2 cellular contexts compared by ENCODE assay signal in genomic region chr19:42420055-42420544, GRCh38.
TF ChIP-seq lines count a peak whose summit lies in the region.

No MANE protein-coding gene starts in this region.

TF ChIP-seq in K562, 482 proteins besides CTCF, POLR2A, EP300 and RAD21 (continued from another document):
- TF ChIP-seq MYC (IDR thresholded peaks at IDR 0.05; ENCODE audit: low read depth, low read length) (peak; percentile 37; the same call in 1 of the 2 replicates), MYC (CRISPR knock-in tag; IDR thresholded peaks at IDR 0.05; ENCODE audit: borderline replicate concordance, low read depth) (no peak), RB1 (IDR thresholded peaks at IDR 0.05; ENCODE audit: low read depth) (0 out of 2 replicates have a peak, but pooled peaks have one; percentile 36), ATF7 (IDR thresholded peaks at IDR 0.05) (peak; percentile 47; the same call in 1 of the 2 replicates), MYBL2 (IDR thresholded peaks at IDR 0.05; ENCODE audit: low read depth) (no peak), MYBL2 (CRISPR knock-in tag; IDR thresholded peaks at IDR 0.05; ENCODE audit: borderline replicate concordance) (no peak), PRDM10 (IDR thresholded peaks at IDR 0.05; ENCODE audit: partially characterized antibody) (peak; percentile 57), CREM (IDR thresholded peaks at IDR 0.05; ENCODE audit: low read depth) (peak; percentile 69), JUND (IDR thresholded peaks at IDR 0.05; ENCODE audit: borderline replicate concordance, low read depth, low read length) (peak; percentile 76), JUND (tag; IDR thresholded peaks at IDR 0.05; ENCODE audit: borderline replicate concordance, low read depth, low read length) (peak; percentile 51; the same call in 1 of the 3 replicates)

TF ChIP-seq in HepG2, 621 proteins besides CTCF, POLR2A, EP300 and RAD21 (continued from another document and continues in another):
- no peak for TF ChIP-seq HMGA1 (CRISPR knock-in tag; conservative IDR thresholded peaks at IDR 0.05)
- TF ChIP-seq MAFG (CRISPR knock-in tag; IDR thresholded peaks at IDR 0.05): no peak
- peak; percentile 72; the same call in 1 of the 2 replicates for TF ChIP-seq RCOR2 (CRISPR knock-in tag; IDR thresholded peaks at IDR 0.05)
- TF ChIP-seq RFX3 (CRISPR knock-in tag; IDR thresholded peaks at IDR 0.05): no peak
- TF ChIP-seq PAF1 (CRISPR knock-in tag; IDR thresholded peaks at IDR 0.05): no peak
- TF ChIP-seq ZNF337 (CRISPR knock-in tag; IDR thresholded peaks at IDR 0.05; ENCODE audit: borderline replicate concordance, low read depth): no peak
- TF ChIP-seq BHLHE40 (IDR thresholded peaks at IDR 0.05; ENCODE audit: low read length): peak; percentile 66
- TF ChIP-seq CCAR2 (optimal IDR thresholded peaks at IDR 0.05; ENCODE audit: low read depth, low read length): no peak
- TF ChIP-seq HNF1B (CRISPR knock-in tag; IDR thresholded peaks at IDR 0.05): 0 out of 2 replicates have a peak, but pooled peaks have one; percentile 23
- TF ChIP-seq THAP9 (CRISPR knock-in tag; IDR thresholded peaks at IDR 0.05; ENCODE audit: borderline replicate concordance): no peak
- TF ChIP-seq MYC (CRISPR knock-in tag; IDR thresholded peaks at IDR 0.05; ENCODE audit: borderline replicate concordance): peak; percentile 23; the same call in 1 of the 2 replicates
- TF ChIP-seq LRRFIP1 (CRISPR knock-in tag; conservative IDR thresholded peaks at IDR 0.05): no peak
- peak; percentile 98 for TF ChIP-seq ZNF629 (CRISPR knock-in tag; conservative IDR thresholded peaks at IDR 0.05)
- no peak for TF ChIP-seq ZSCAN12 (CRISPR knock-in tag; IDR thresholded peaks at IDR 0.05)
- no peak for TF ChIP-seq NFIB (CRISPR knock-in tag; IDR thresholded peaks at IDR 0.05; ENCODE audit: borderline replicate concordance)
- 0 out of 2 replicates have a peak, but pooled peaks have one; percentile 40 for TF ChIP-seq MEIS2 (CRISPR knock-in tag; IDR thresholded peaks at IDR 0.05)
- no peak for TF ChIP-seq DRAP1 (CRISPR knock-in tag; IDR thresholded peaks at IDR 0.05)
- no peak for TF ChIP-seq ZNF256 (CRISPR knock-in tag; conservative IDR thresholded peaks at IDR 0.05)
- TF ChIP-seq ZNF3 (CRISPR knock-in tag; IDR thresholded peaks at IDR 0.05): peak; percentile 37; the same call in 1 of the 2 replicates
- TF ChIP-seq ZNF512 (CRISPR knock-in tag; IDR thresholded peaks at IDR 0.05): no peak
- 0 out of 2 replicates have a peak, but pooled peaks have one; percentile 22 for TF ChIP-seq DPF2 (CRISPR knock-in tag; IDR thresholded peaks at IDR 0.05; ENCODE audit: borderline replicate concordance, low read depth)
- TF ChIP-seq ZNF543 (CRISPR knock-in tag; IDR thresholded peaks at IDR 0.05): no peak
- TF ChIP-seq NFATC3 (CRISPR knock-in tag; IDR thresholded peaks at IDR 0.05): no peak
- TF ChIP-seq JUN (CRISPR knock-in tag; IDR thresholded peaks at IDR 0.05): no peak
- no peak for TF ChIP-seq ELK4 (CRISPR knock-in tag; IDR thresholded peaks at IDR 0.05; ENCODE audit: borderline replicate concordance)
- TF ChIP-seq EEA1 (CRISPR knock-in tag; IDR thresholded peaks at IDR 0.05; ENCODE audit: borderline replicate concordance): no peak
- no peak for TF ChIP-seq ZNF354B (CRISPR knock-in tag; IDR thresholded peaks at IDR 0.05)
- no peak for TF ChIP-seq MYNN (CRISPR knock-in tag; IDR thresholded peaks at IDR 0.05; ENCODE audit: low read depth)
- 0 out of 2 replicates have a peak, but pooled peaks have one; percentile 24 for TF ChIP-seq ZNF143 (CRISPR knock-in tag; IDR thresholded peaks at IDR 0.05)
- TF ChIP-seq ZNF326 (CRISPR knock-in tag; IDR thresholded peaks at IDR 0.05; ENCODE audit: borderline replicate concordance): no peak
- TF ChIP-seq HNRNPH1 (optimal IDR thresholded peaks at IDR 0.05; ENCODE audit: low read depth, low read length): no peak
- no peak for TF ChIP-seq SP2 (CRISPR knock-in tag; IDR thresholded peaks at IDR 0.05)
- no peak for TF ChIP-seq ZNF792 (CRISPR knock-in tag; IDR thresholded peaks at IDR 0.05)
- TF ChIP-seq ELF3 (CRISPR knock-in tag; IDR thresholded peaks at IDR 0.05): peak; percentile 37; the same call in 1 of the 2 replicates
- no peak for TF ChIP-seq ZNF224 (CRISPR knock-in tag; IDR thresholded peaks at IDR 0.05)
- TF ChIP-seq ZNF451 (CRISPR knock-in tag; IDR thresholded peaks at IDR 0.05): no peak
- peak; percentile 78 for TF ChIP-seq ZNF768 (CRISPR knock-in tag; IDR thresholded peaks at IDR 0.05)
- no peak for TF ChIP-seq ZNF660 (CRISPR knock-in tag; IDR thresholded peaks at IDR 0.05; ENCODE audit: borderline replicate concordance, low read depth)
- TF ChIP-seq NCOR1 (IDR thresholded peaks at IDR 0.05; ENCODE audit: borderline replicate concordance, low read length): no peak
- TF ChIP-seq ZNF335 (CRISPR knock-in tag; IDR thresholded peaks at IDR 0.05): no peak
- TF ChIP-seq ZNF776 (CRISPR knock-in tag; IDR thresholded peaks at IDR 0.05): no peak
- no peak for TF ChIP-seq MZF1 (CRISPR knock-in tag; IDR thresholded peaks at IDR 0.05; ENCODE audit: borderline replicate concordance)
- TF ChIP-seq IRF2 (CRISPR knock-in tag; IDR thresholded peaks at IDR 0.05): 0 out of 2 replicates have a peak, but pooled peaks have one; percentile 25
- no peak for TF ChIP-seq RFXANK (CRISPR knock-in tag; IDR thresholded peaks at IDR 0.05)
- TF ChIP-seq ZSCAN21 (CRISPR knock-in tag; IDR thresholded peaks at IDR 0.05; ENCODE audit: borderline replicate concordance): no peak
- peak; percentile 66 for TF ChIP-seq HOXA3 (CRISPR knock-in tag; IDR thresholded peaks at IDR 0.05)
- peak; percentile 86 for TF ChIP-seq XRCC5 (optimal IDR thresholded peaks at IDR 0.05; ENCODE audit: low read length)
- no peak for TF ChIP-seq SRY (CRISPR knock-in tag; IDR thresholded peaks at IDR 0.05)
- no peak for TF ChIP-seq SMARCC2 (IDR thresholded peaks at IDR 0.05)
- peak; percentile 50; the same call in 1 of the 2 replicates for TF ChIP-seq ERF (CRISPR knock-in tag; IDR thresholded peaks at IDR 0.05)
- no peak for TF ChIP-seq ZNF276 (CRISPR knock-in tag; IDR thresholded peaks at IDR 0.05; ENCODE audit: low read depth)
- no peak for TF ChIP-seq AGO2 (optimal IDR thresholded peaks at IDR 0.05; ENCODE audit: low read depth, low read length)
- no peak for TF ChIP-seq ZNF597 (CRISPR knock-in tag; IDR thresholded peaks at IDR 0.05)
- no peak for TF ChIP-seq ZNF652 (CRISPR knock-in tag; IDR thresholded peaks at IDR 0.05; ENCODE audit: borderline replicate concordance, low read depth)
- TF ChIP-seq ZNF691 (CRISPR knock-in tag; IDR thresholded peaks at IDR 0.05; ENCODE audit: borderline replicate concordance, low read depth): 0 out of 2 replicates have a peak, but pooled peaks have one; percentile 34
- no peak for TF ChIP-seq ZNF576 (CRISPR knock-in tag; IDR thresholded peaks at IDR 0.05)
